14 cellular contexts compared by ENCODE assay signal in the genomic region with DNA sequence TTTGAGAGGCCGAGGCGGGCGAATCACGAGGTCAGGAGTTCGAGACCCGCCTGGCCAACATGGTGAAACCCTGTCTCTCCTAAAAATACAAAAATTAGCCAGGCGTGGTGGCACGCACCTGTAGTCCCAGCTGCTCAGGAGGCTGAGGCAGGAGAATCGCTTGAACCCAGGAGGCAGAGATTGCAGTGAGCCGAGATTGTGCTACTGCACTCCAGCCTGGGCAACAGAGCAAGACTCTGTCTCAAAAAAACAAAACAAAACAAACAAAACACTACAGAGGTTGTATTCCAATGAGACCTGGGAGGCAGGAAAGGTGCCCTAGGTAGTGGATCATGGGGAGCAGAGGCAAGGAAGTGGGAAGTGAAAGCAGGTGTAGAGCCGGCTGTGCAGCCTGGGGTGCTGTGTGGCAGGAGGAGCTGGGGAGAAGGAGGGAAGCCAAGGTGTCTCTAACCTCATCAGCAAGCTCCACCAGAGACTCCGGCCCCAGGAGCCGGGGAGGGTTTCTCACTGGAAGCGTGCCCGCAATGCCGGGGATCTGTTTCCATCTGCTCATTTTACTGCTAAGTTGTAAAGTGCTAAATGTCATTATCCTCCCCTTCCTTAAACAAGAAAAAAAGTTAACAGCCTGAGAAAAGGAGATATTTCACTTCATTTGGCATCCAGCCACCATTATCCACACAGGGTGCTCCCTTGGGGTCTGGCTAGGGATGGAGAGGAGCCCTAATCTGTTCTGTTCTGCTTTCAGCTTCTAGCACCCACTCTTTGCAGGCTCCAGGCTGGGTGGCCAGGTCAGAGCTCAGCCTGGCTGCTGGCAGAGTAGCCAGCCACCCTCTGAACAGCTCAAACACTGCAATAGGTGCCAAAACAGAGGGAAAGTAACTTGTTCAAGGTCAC. TPM values are rescaled to one million over a fixed set of nuclear protein-coding genes. Genes with fewer than 3 reads are reported as not detected.
A peak's percentile ranks its signal among the peaks of the same experiment; 100 is the strongest.
DNase-seq lines count a peak whose midpoint lies in the region; ATAC-seq, FAIRE-seq and TF ChIP-seq lines count a peak whose summit lies in the region.
"Not testable (repeated sequence)": the region's sequence is repeated elsewhere in the genome, so short reads cannot be mapped to it uniquely, and the experiment has no call there.
"Had no signal": no experiment of that assay in that cellular context is flagged by ENCODE, and none has a peak within 500 bp of the region (broad histone marks: within the 10 kb centered on the region; RNA-seq: fewer than 3 reads in every experiment).

No MANE protein-coding gene starts in this region.

- TF ChIP-seq RAD21 in K562 (CRISPR knock-in tag; conservative IDR thresholded peaks at IDR 0.05 in 1 of 2, IDR thresholded peaks at IDR 0.05 in 1 of 2) = not testable (repeated sequence)

- TF ChIP-seq EP300 in K562 (IDR thresholded peaks at IDR 0.05; ENCODE audit: low read length); transverse colon (IDR thresholded peaks at IDR 0.05; ENCODE audit: low read depth): not testable (repeated sequence)

- H3K4me1 ChIP-seq in DOHH2 (ENCODE audit: control insufficient read depth, low read length) (peaks cover 15% of the 10 kb centered on the region), mucosa of descending colon (ENCODE audit: low read depth) (peaks cover 20% of the 10 kb centered on the region), transverse colon (peaks cover 15 to 29% (median 28%) of the 10 kb centered on the region in 4 donors)
- not testable (repeated sequence) for H3K4me1 ChIP-seq in K562 (replicated peaks in 1 of 2; ENCODE audit: control insufficient read depth in 2 of 2, insufficient read depth in 2 of 2, low read length in 2 of 2); hepatocyte (ENCODE audit: insufficient read depth); osteoblast (ENCODE audit: insufficient read depth, low read length)

- ATAC-seq in K562 = not testable (repeated sequence)
- peak; percentile 85 for ATAC-seq in mucosa of descending colon

- TF ChIP-seq CTCF in DOHH2 (IDR thresholded peaks at IDR 0.05; ENCODE audit: low read depth, low read length, poor library complexity, severe bottlenecking); K562 (IDR thresholded peaks at IDR 0.05 in 2 of 3, conservative IDR thresholded peaks at IDR 0.05 in 1 of 3; ENCODE audit: insufficient read depth in 2 of 3, low read depth in 1 of 3, low read length in 3 of 3); hepatocyte (IDR thresholded peaks at IDR 0.05; ENCODE audit: poor library complexity); mucosa of descending colon (IDR thresholded peaks at IDR 0.05); osteoblast (IDR thresholded peaks at IDR 0.05; ENCODE audit: extremely low read depth, low read depth, low read length); transverse colon (IDR thresholded peaks at IDR 0.05): not testable (repeated sequence)

- FAIRE-seq in K562 (lab: Jason Lieb, UNC) = not testable (repeated sequence)

- not testable (repeated sequence) for H3K9me1 ChIP-seq in K562 (ENCODE audit: control insufficient read depth, insufficient read depth, low read length)

- H3K4me2 ChIP-seq in DOHH2 (ENCODE audit: low read length) = peak overlapping the region; percentile 15
- not testable (repeated sequence) for H3K4me2 ChIP-seq in K562 (ENCODE audit: insufficient read depth, low read length); hepatocyte; osteoblast (ENCODE audit: insufficient read depth, low read length)

- 10% methylated on average over 16 of the region's 16 CpGs for WGBS in K562 (ENCODE audit: insufficient coverage, low coverage, missing lambda C conversion rate)
- WGBS in hepatocyte (ENCODE audit: low lambda C conversion rate, missing lambda C conversion rate) = 86% methylated on average over 16 of the region's 16 CpGs
- 22 to 48% methylated on average over 3 to 16 of the region's 16 CpGs for WGBS in transverse colon (ENCODE audit: low coverage in 1 of 2), 2 donors

- CTCF ChIA-PET in K562 (lab: Yijun Ruan, JAX; ENCODE audit: low intra/inter-chr PET ratio) = not testable (repeated sequence)

- TF ChIP-seq POLR2A in K562 (conservative IDR thresholded peaks at IDR 0.05); transverse colon (IDR thresholded peaks at IDR 0.05): not testable (repeated sequence)

- peak; percentile 78 for DNase-seq in NCI-H2171 (lab: John Stamatoyannopoulos, UW)
- DNase-seq in NCI-H82 (lab: John Stamatoyannopoulos, UW) = peak; percentile 64
- DNase-seq in K562 (ENCODE audit: extremely low read depth in 1 of 4, low spot score in 3 of 4); hepatocyte (ENCODE audit: low spot score): not testable (repeated sequence)
- peak; percentile 81 to 84 (median 84) for DNase-seq in mucosa of descending colon
- peak; percentile 81 for DNase-seq in osteoblast (ENCODE audit: insufficient read length, low spot score, missing footprints)
- peak; percentile 79 for DNase-seq in transverse colon

- not testable (repeated sequence) for H3K36me3 ChIP-seq in DOHH2 (ENCODE audit: control insufficient read depth, low read length); K562 (ENCODE audit: control insufficient read depth, insufficient read depth, low read length); hepatocyte (replicated peaks; ENCODE audit: insufficient read depth, low read depth); mucosa of descending colon (ENCODE audit: low read depth); osteoblast (ENCODE audit: insufficient read depth, low read length); transverse colon

- not testable (repeated sequence) for H3K27me3 ChIP-seq in DOHH2 (ENCODE audit: control insufficient read depth, low read length); hepatocyte; transverse colon
- H3K27me3 ChIP-seq in K562 (ENCODE audit: control insufficient read depth in 2 of 2, insufficient read depth in 2 of 2, low read length in 2 of 2) (peaks cover 7 to 13% of the 10 kb centered on the region in 2 experiments; a peak in 3 of 5 replicates), osteoblast (ENCODE audit: insufficient read depth, low read length) (peaks cover 17% of the 10 kb centered on the region)

- not testable (repeated sequence) for H3K9me2 ChIP-seq in DOHH2 (replicated peaks; ENCODE audit: control insufficient read depth, low read length); hepatocyte (replicated peaks; ENCODE audit: insufficient read depth)

- not testable (repeated sequence) for H3K79me2 ChIP-seq in DOHH2 (ENCODE audit: control insufficient read depth, low read length); K562 (ENCODE audit: control insufficient read depth, insufficient read depth, low read length); hepatocyte; osteoblast (ENCODE audit: insufficient read depth, low read length)

- in situ Hi-C loops in K562 (cut with MboI); transverse colon (cut with MboI; ENCODE audit: low pct_ligation_motif_present in 1 of 4, low pct_unique_long_range_greater_than_20kb in 1 of 4, low sequenced_read_pairs in 3 of 4): not testable (repeated sequence)

- 0 out of 2 replicates have a peak overlapping the region, but pooled peaks have one; percentile 86 for H2AFZ ChIP-seq in K562 (ENCODE audit: low read depth, low read length)
- H2AFZ ChIP-seq in hepatocyte; osteoblast (ENCODE audit: low read length): not testable (repeated sequence)

- H3K9ac ChIP-seq in K562 (ENCODE audit: insufficient read depth in 1 of 2, low read depth in 2 of 2, low read length in 2 of 2) = not testable (repeated sequence)

- H3K27ac ChIP-seq in DOHH2 (ENCODE audit: low read depth, low read length); K562 (ENCODE audit: extremely low read depth, low read depth, low read length); osteoblast (ENCODE audit: low read depth, low read length): not testable (repeated sequence)
- H3K27ac ChIP-seq in hepatocyte = peak overlapping the region; percentile 15
- H3K27ac ChIP-seq in transverse colon = peak overlapping the region; percentile 60 to 86 (median 72)

- POLR2A ChIA-PET in K562 (lab: Yijun Ruan, JAX) = interaction anchor here (0.8 to 1.9 kb wide), 3 partner anchors 10 to 171 kb away, joined by 3 to 9 read pairs (median 4); no protein-coding TSS in a partner anchor

- not testable (repeated sequence) for H4K20me1 ChIP-seq in DOHH2 (ENCODE audit: control insufficient read depth, insufficient read depth, low read depth, low read length); K562 (replicated peaks; ENCODE audit: control insufficient read depth, insufficient read depth, low read length); hepatocyte (ENCODE audit: insufficient read depth, poor library complexity, severe bottlenecking); osteoblast (ENCODE audit: insufficient read depth, low read length)

- H3F3A ChIP-seq in DOHH2 (ENCODE audit: control insufficient read depth, insufficient read depth) = not testable (repeated sequence)

- not testable (repeated sequence) for H3K9me3 ChIP-seq in DOHH2 (ENCODE audit: control insufficient read depth, insufficient read depth, low read length); K562 (replicated peaks; ENCODE audit: control insufficient read depth, insufficient read depth, low read depth, low read length); hepatocyte (ENCODE audit: low read depth); mucosa of descending colon; osteoblast (ENCODE audit: low read depth, low read length); transverse colon

- intact Hi-C loops in K562 (cut with micrococcal nuclease); mucosa of descending colon (cut with DNase I, micrococcal nuclease); transverse colon (cut with DNase I; ENCODE audit: low total_unique reads): not testable (repeated sequence)

- peak overlapping the region; percentile 9; the same call in 1 of the 2 replicates for H3K4me3 ChIP-seq in DOHH2 (ENCODE audit: low read length)
- H3K4me3 ChIP-seq in K562; hepatocyte; mucosa of descending colon; osteoblast (ENCODE audit: insufficient read depth, low read length); transverse colon: not testable (repeated sequence)

- not testable (repeated sequence) for BruUV-seq in K562 (replicated peaks; lab: Mats Ljungman, UMichigan)

RNA-seq across cellular contexts. Expression of a gene that starts 11.8 kb away (rescaled TPM):
- 5.5 and 11.9 TPM in 2 replicates for total RNA-seq in K562 (2011; cell fraction: chromatin; rRNA removed; ENCODE audit: low replicate concordance)
- total RNA-seq in K562 (2011; cell fraction: nucleolus; rRNA removed) = 11.8 and 16.0 TPM in 2 replicates
- 9.7 and 11.1 TPM in 2 replicates for total RNA-seq in K562 (2011; cell fraction: nucleoplasm; rRNA removed)
- total RNA-seq in K562 (2014; rRNA removed) = 8.5 and 11.8 TPM in 2 replicates
- 7.0 and 7.6 TPM in 2 replicates for total RNA-seq in K562 (2014; rRNA removed; fragmentation: Illumina TruSeq; extraction: Trizol)
- 7.9 and 8.1 TPM in 2 replicates for total RNA-seq in K562 (2015; rRNA removed; fragmentation: Illumina TruSeq; extraction: Trizol)
- total RNA-seq in K562 (2021) = 10.6 and 11.6 TPM in 2 replicates
- polyA plus RNA-seq in K562 (2011; rRNA removed) = 6.7 and 11.4 TPM in 2 replicates
- polyA plus RNA-seq in K562 (2011; cell fraction: cytosol; rRNA removed) = 13.4 and 13.5 TPM in 2 replicates
- polyA plus RNA-seq in K562 (2011; cell fraction: nucleus; rRNA removed) = 5.1 and 5.9 TPM in 2 replicates
- polyA plus RNA-seq in K562 (2012) = 9.6 and 9.8 TPM in 2 replicates
- polyA plus RNA-seq in K562 (2014; fragmentation: Illumina TruSeq; extraction: Trizol) = 12.4 and 12.8 TPM in 2 replicates
- polyA plus RNA-seq in K562 (2014; fragmentation: Nextera tagmentation; extraction: Ambion mirVana) = 10 to 100 TPM in 1 of 2 experiments, 1 to 10 TPM in 1; 6.3 to 11.4 TPM
- 7.3 and 7.6 TPM in 2 replicates for polyA plus RNA-seq in K562 (2014; rRNA removed)
- polyA minus RNA-seq in K562 (2011; rRNA and poly(A)+ RNA removed) = 11.0 and 13.8 TPM in 2 replicates
- polyA minus RNA-seq in K562 (2011; cell fraction: cytosol; rRNA and poly(A)+ RNA removed) = 5.7 and 7.2 TPM in 2 replicates
- 5.8 and 10.2 TPM in 2 replicates for polyA minus RNA-seq in K562 (2011; cell fraction: nucleus; rRNA and poly(A)+ RNA removed)
- 4.8 and 5.3 TPM in 2 replicates for total RNA-seq in hepatocyte
- 4.1 and 9.3 TPM in 2 replicates for polyA plus RNA-seq in hepatocyte
- 1 to 10 TPM; 6.4 to 8.7 (median 7.2) TPM for total RNA-seq in mucosa of descending colon
- total RNA-seq in osteoblast = 6.2 and 7.4 TPM in 2 replicates
- total RNA-seq in transverse colon = 10 to 100 TPM in 1 of 4 donors, 1 to 10 TPM in 2, not detected in 1; 8.9 to 13.5 (median 9.1) TPM
- total RNA-seq: CD4-positive, alpha-beta T cell had no signal

RNA-seq across cellular contexts. Expression of a gene that starts 25.0 kb away (rescaled TPM):
- total RNA-seq in K562 (2011; cell fraction: chromatin; rRNA removed; ENCODE audit: low replicate concordance) = not detected in 2 replicates
- total RNA-seq in K562 (2011; cell fraction: nucleolus; rRNA removed) = not detected in 2 replicates
- total RNA-seq in K562 (2011; cell fraction: nucleoplasm; rRNA removed) = not detected in 2 replicates
- total RNA-seq in K562 (2014; rRNA removed) (not detected in 2 replicates), K562 (2014; rRNA removed; fragmentation: Illumina TruSeq; extraction: Trizol) (not detected in 2 replicates), K562 (2015; rRNA removed; fragmentation: Illumina TruSeq; extraction: Trizol) (not detected in 2 replicates), K562 (2021) (not detected in 2 replicates), hepatocyte (8.1 and 8.5 TPM in 2 replicates), mucosa of descending colon (100 to 1,000 TPM in 1 of 3 donors, 10 to 100 TPM in 2; 51.6 to 122 (median 70.8) TPM), osteoblast (not detected in 2 replicates), transverse colon (100 to 1,000 TPM in 2 of 4 donors, 10 to 100 TPM in 2; 39.8 to 174 (median 98.4) TPM)
- polyA plus RNA-seq in K562 (2011; rRNA removed) (0.03 TPM in 1 of 2 replicates, not detected in the other), K562 (2014; fragmentation: Illumina TruSeq; extraction: Trizol) (not detected in 2 replicates), K562 (2014; fragmentation: Nextera tagmentation; extraction: Ambion mirVana) (under 1 TPM in 1 of 2 experiments, not detected in 1; 0.07 TPM), K562 (2014; rRNA removed) (0.23 TPM in 1 of 2 replicates, not detected in the other), hepatocyte (7.8 and 9.0 TPM in 2 replicates)
- polyA plus RNA-seq in K562 (2011; cell fraction: cytosol; rRNA removed) = 0.03 TPM in 2 replicates
- 0.07 TPM in 1 of 2 replicates, not detected in the other for polyA plus RNA-seq in K562 (2011; cell fraction: nucleus; rRNA removed)
- 0.09 and 0.14 TPM in 2 replicates for polyA plus RNA-seq in K562 (2012)
- polyA minus RNA-seq in K562 (2011; rRNA and poly(A)+ RNA removed) = not detected in 2 replicates
- not detected in 2 replicates for polyA minus RNA-seq in K562 (2011; cell fraction: cytosol; rRNA and poly(A)+ RNA removed)
- not detected in 2 replicates for polyA minus RNA-seq in K562 (2011; cell fraction: nucleus; rRNA and poly(A)+ RNA removed)
- total RNA-seq: HepG2, HFFc6, HT1080, Right ventricle myocardium superior, SJSA1 had no signal
- polyA plus RNA-seq: HepG2 had no signal
